29 cellular contexts compared by ENCODE assay signal in the genomic region with DNA sequence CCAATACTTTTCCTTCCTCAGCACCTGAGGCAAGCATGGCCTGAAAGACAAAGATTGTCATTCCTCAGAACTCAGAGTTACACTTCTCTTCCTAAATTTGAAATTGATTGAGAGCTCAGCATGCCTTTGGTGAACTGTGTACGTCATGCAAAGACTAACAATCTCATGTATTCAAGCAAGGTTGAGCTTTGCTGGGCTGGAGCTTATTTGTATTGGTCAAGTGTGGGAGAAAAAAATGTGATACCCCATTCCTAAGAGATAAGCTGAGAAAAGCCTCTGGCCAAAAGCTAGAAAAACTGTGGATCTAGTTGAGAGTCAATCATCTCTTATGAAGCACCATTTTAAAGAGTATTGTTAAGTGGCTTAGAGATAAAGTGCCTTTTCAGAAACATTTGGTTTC.
"Had no signal": no experiment of that assay in that cellular context is flagged by ENCODE, and none has a peak within 500 bp of the region (broad histone marks: within the 10 kb centered on the region; RNA-seq: fewer than 3 reads in every experiment).

No MANE protein-coding gene starts in this region.

- H3K27ac Mint-ChIP-seq: natural killer cell; nephron; neural progenitor cell; progenitor cell of endocrine pancreas; stimulated activated effector memory CD8-positive, alpha-beta T cell treated with anti-CD3 and anti-CD28 coated beads, Interleukin-12 subunit alpha, Interleukin-12 subunit beta, amount 100 ng/mL, for 72 hours; stimulated activated naive B cell treated with anti-CD40 and anti-IgM and Interleukin-4, amounts not matched to agents 10 μg/mL and 1 μg/mL and 100 μg/mL, for 72 hours; stimulated activated naive CD8-positive, alpha-beta T cell treated with anti-CD3 and anti-CD28 coated beads, Interleukin-15, Interleukin-2, amounts not matched to agents 100 ng/mL and 50 ng/mL, for 24 hours; type B pancreatic cell had no signal

- H3K4me1 Mint-ChIP-seq: natural killer cell; nephron; stimulated activated effector memory CD8-positive, alpha-beta T cell treated with anti-CD3 and anti-CD28 coated beads, Interleukin-12 subunit alpha, Interleukin-12 subunit beta, amount 100 ng/mL, for 72 hours; stimulated activated naive B cell treated with anti-CD40 and anti-IgM and Interleukin-4, amounts not matched to agents 10 μg/mL and 1 μg/mL and 100 μg/mL, for 72 hours had no signal

- H3K27ac ChIP-seq: neural progenitor cell, ovary, parathyroid adenoma, psoas muscle, right lobe of liver, sigmoid colon, suprapubic skin, testis, tibial artery, transverse colon, upper lobe of right lung, uterus had no signal

- H3K9me3 ChIP-seq: ovary, psoas muscle, right lobe of liver, sigmoid colon, suprapubic skin, testis, tibial artery, transverse colon, upper lobe of right lung, uterus had no signal

- H3K27me3 Mint-ChIP-seq: stimulated activated naive B cell treated with anti-CD40 and anti-IgM and Interleukin-4, amounts not matched to agents 10 μg/mL and 1 μg/mL and 100 μg/mL, for 72 hours; stimulated activated naive CD8-positive, alpha-beta T cell treated with anti-CD3 and anti-CD28 coated beads, Interleukin-15, Interleukin-2, amounts not matched to agents 100 ng/mL and 50 ng/mL, for 24 hours had no signal

- H3K36me3 ChIP-seq: neural progenitor cell, ovary, right lobe of liver, sigmoid colon, suprapubic skin, tibial artery, transverse colon, upper lobe of right lung, uterus had no signal

- ATAC-seq: natural killer cell; psoas muscle; right cardiac atrium; right lobe of liver; stimulated activated effector memory CD8-positive, alpha-beta T cell treated with anti-CD3 and anti-CD28 coated beads, Interleukin-12 subunit alpha, Interleukin-12 subunit beta, amount 100 ng/mL, for 72 hours; stimulated activated naive B cell treated with anti-CD40 and anti-IgM and Interleukin-4, amounts not matched to agents 10 μg/mL and 1 μg/mL and 100 μg/mL, for 72 hours; upper lobe of right lung had no signal

- H3K4me3 Mint-ChIP-seq: natural killer cell; nephron; neural progenitor cell; stimulated activated effector memory CD8-positive, alpha-beta T cell treated with anti-CD3 and anti-CD28 coated beads, Interleukin-12 subunit alpha, Interleukin-12 subunit beta, amount 100 ng/mL, for 72 hours; stimulated activated naive B cell treated with anti-CD40 and anti-IgM and Interleukin-4, amounts not matched to agents 10 μg/mL and 1 μg/mL and 100 μg/mL, for 72 hours; stimulated activated naive CD8-positive, alpha-beta T cell treated with anti-CD3 and anti-CD28 coated beads, Interleukin-15, Interleukin-2, amounts not matched to agents 100 ng/mL and 50 ng/mL, for 24 hours; type B pancreatic cell had no signal

- H3K9me3 Mint-ChIP-seq: nephron; neural progenitor cell; stimulated activated naive B cell treated with anti-CD40 and anti-IgM and Interleukin-4, amounts not matched to agents 10 μg/mL and 1 μg/mL and 100 μg/mL, for 72 hours; stimulated activated naive CD8-positive, alpha-beta T cell treated with anti-CD3 and anti-CD28 coated beads, Interleukin-15, Interleukin-2, amounts not matched to agents 100 ng/mL and 50 ng/mL, for 24 hours; type B pancreatic cell had no signal

- H3K4me1 ChIP-seq: parathyroid adenoma, psoas muscle, right lobe of liver, sigmoid colon, suprapubic skin, testis, tibial artery, transverse colon, upper lobe of right lung, uterus had no signal

- H3K36me3 Mint-ChIP-seq: natural killer cell; neural progenitor cell; stimulated activated effector memory CD8-positive, alpha-beta T cell treated with anti-CD3 and anti-CD28 coated beads, Interleukin-12 subunit alpha, Interleukin-12 subunit beta, amount 100 ng/mL, for 72 hours; stimulated activated naive B cell treated with anti-CD40 and anti-IgM and Interleukin-4, amounts not matched to agents 10 μg/mL and 1 μg/mL and 100 μg/mL, for 72 hours; type B pancreatic cell had no signal

- H3K27me3 ChIP-seq: neural progenitor cell, ovary, right lobe of liver, sigmoid colon, suprapubic skin, testis, tibial artery, transverse colon, upper lobe of right lung, uterus had no signal

- H3K4me3 ChIP-seq: neural progenitor cell, ovary, psoas muscle, right lobe of liver, sigmoid colon, suprapubic skin, testis, tibial artery, transverse colon, upper lobe of right lung, uterus had no signal

- DNase-seq: natural killer cell; occipital lobe; ovary; posterior cingulate gyrus; psoas muscle; right cardiac atrium; right lobe of liver; sigmoid colon; small intestine; stimulated activated CD4-positive, alpha-beta T cell treated with anti-CD3 and anti-CD28 coated beads, Interleukin-15, amount 100 ng/mL, for 24 hours; stimulated activated CD4-positive, alpha-beta T cell treated with anti-CD3 and anti-CD28 coated beads, Interleukin-2, amount 100 ng/mL, for 24 hours; stimulated activated CD4-positive, alpha-beta T cell treated with anti-CD3 and anti-CD28 coated beads, Interleukin-2, amount 100 ng/mL, for 48 hours; stimulated activated CD4-positive, alpha-beta T cell treated with anti-CD3 and anti-CD28 coated beads, Interleukin-4, amount 100 ng/mL, for 24 hours; stimulated activated naive B cell treated with anti-CD40 and anti-IgM and Interleukin-4, amounts not matched to agents 10 μg/mL and 1 μg/mL and 100 μg/mL, for 72 hours; stimulated activated naive CD4-positive, alpha-beta T cell treated with Interleukin-2 at 50 U/mL for 16 hours; substantia nigra; testis; tibial artery; transverse colon; upper lobe of right lung; uterus had no signal
